ENCODE assay signal across 12 cellular contexts in genomic region chr6:99490608-99491007, GRCh38.
"Had no signal": no experiment of that assay in that cellular context is flagged by ENCODE, and none has a peak within 500 bp of the region (broad histone marks: within the 10 kb centered on the region; RNA-seq: fewer than 3 reads in every experiment).

No MANE protein-coding gene starts in this region.

- H3K27me3 Mint-ChIP-seq: activated CD4-positive, alpha-beta memory T cell treated with anti-CD3 and anti-CD28 coated beads, Interleukin-2, amount 10 ng/mL, durations not matched to agents 7 days and 5 days; stimulated activated naive CD8-positive, alpha-beta T cell treated with anti-CD3 and anti-CD28 coated beads, Interleukin-15, amount 100 ng/mL, for 72 hours had no signal

- H3K4me3 ChIP-seq: cardiac muscle cell, testis had no signal

- H3K4me1 ChIP-seq: testis had no signal

- ATAC-seq: SK-N-SH treated with all-trans-retinoic acid at 6 μM for 48 hours; stimulated activated naive CD8-positive, alpha-beta T cell treated with anti-CD3 and anti-CD28 coated beads, Interleukin-15, amount 100 ng/mL, for 72 hours had no signal

- DNase-seq: activated CD4-positive, alpha-beta memory T cell treated with anti-CD3 and anti-CD28 coated beads, Interleukin-2, amount 10 ng/mL, durations not matched to agents 7 days and 5 days; activated CD4-positive, alpha-beta T cell treated with anti-CD3 and anti-CD28 coated beads for 1 hour; activated naive CD4-positive, alpha-beta T cell; activated T-cell treated with anti-CD3 and anti-CD28 coated beads, Interleukin-2, amount 50 U/mL, for 48 hours; cortex of kidney; mammary epithelial cell; stimulated activated CD4-positive, alpha-beta T cell treated with anti-CD3 and anti-CD28 coated beads, Interleukin-4, amount 100 ng/mL, for 1 hour; stimulated activated CD8-positive, alpha-beta memory T cell treated with anti-CD3 and anti-CD28 coated beads, Interleukin-4, amount 100 ng/mL, for 48 hours; stimulated activated naive CD8-positive, alpha-beta T cell treated with anti-CD3 and anti-CD28 coated beads, Interleukin-15, amount 100 ng/mL, for 72 hours; testis had no signal

- H3K4me3 Mint-ChIP-seq: activated CD4-positive, alpha-beta memory T cell treated with anti-CD3 and anti-CD28 coated beads, Interleukin-2, amount 10 ng/mL, durations not matched to agents 7 days and 5 days; stimulated activated naive CD8-positive, alpha-beta T cell treated with anti-CD3 and anti-CD28 coated beads, Interleukin-15, amount 100 ng/mL, for 72 hours had no signal

- H3K27me3 ChIP-seq: cardiac muscle cell, testis had no signal

- H3K9me3 ChIP-seq: testis had no signal

- H3K27ac ChIP-seq: cardiac muscle cell, testis had no signal

- H3K27ac Mint-ChIP-seq: activated CD4-positive, alpha-beta memory T cell treated with anti-CD3 and anti-CD28 coated beads, Interleukin-2, amount 10 ng/mL, durations not matched to agents 7 days and 5 days had no signal

- H3K9me3 Mint-ChIP-seq: activated CD4-positive, alpha-beta memory T cell treated with anti-CD3 and anti-CD28 coated beads, Interleukin-2, amount 10 ng/mL, durations not matched to agents 7 days and 5 days; stimulated activated naive CD8-positive, alpha-beta T cell treated with anti-CD3 and anti-CD28 coated beads, Interleukin-15, amount 100 ng/mL, for 72 hours had no signal
